Comparison of ENCODE assay signal across 8 cellular contexts in genomic region chr10:114304566-114305421, GRCh38.
A peak's percentile ranks its signal among the peaks of the same experiment; 100 is the strongest.
DNase-seq lines count a peak whose midpoint lies in the region; ATAC-seq and TF ChIP-seq lines count a peak whose summit lies in the region.

No MANE protein-coding gene starts in this region.

- intact Hi-C loops in lower lobe of right lung (cut with DNase I), result loop anchor here (10.0 kb wide), 1 partner anchor 150 kb away; no protein-coding TSS in a partner anchor

- no peaks in the 10 kb centered on the region for H3K36me3 ChIP-seq in lower lobe of right lung

- H3K27ac ChIP-seq in VCaP (no peak overlapping the region; the same call in 1 of the 2 replicates), lower lobe of right lung (no peak overlapping the region)

- peaks cover 10% of the 10 kb centered on the region for H3K4me1 ChIP-seq in lower lobe of right lung

- H3K4me3 ChIP-seq in lower lobe of right lung, result peak overlapping the region; percentile 41

- no peaks in the 10 kb centered on the region for H3K27me3 ChIP-seq in lower lobe of right lung (ENCODE audit: low read depth)

- DNase-seq in ELF-1 (ENCODE audit: low read depth, low spot score), result peak; percentile 87
- peak; percentile 37 for DNase-seq in central memory CD4-positive, alpha-beta T cell
- no peak for DNase-seq in lower lobe of right lung
- DNase-seq in stimulated activated CD8-positive, alpha-beta memory T cell treated with anti-CD3 and anti-CD28 coated beads, Interleukin-12 subunit alpha, Interleukin-12 subunit beta, amount 100 ng/mL, for 4 hours (ENCODE audit: low read depth), result peak; percentile 22
- DNase-seq in middle frontal gyrus (ENCODE audit: extremely low spot score, low spot score), result no peak

- ATAC-seq in GM21717 (IDR thresholded peaks at IDR 0.05; ENCODE audit: unreplicated experiment), result peak; percentile 61
- ATAC-seq in lower lobe of right lung, result peak; percentile 79 to 81

- no peaks in the 10 kb centered on the region for H3K9me3 ChIP-seq in lower lobe of right lung

- TF ChIP-seq CTCF in LNCAP (IDR thresholded peaks at IDR 0.05), result peak; percentile 48
- TF ChIP-seq CTCF in VCaP (conservative IDR thresholded peaks at IDR 0.05), result peak; percentile 39; the same call in 1 of the 2 replicates
- TF ChIP-seq CTCF in lower lobe of right lung (IDR thresholded peaks at IDR 0.05), result peak; percentile 49

Comparison
In these comparisons a context has a peak if more than half of its experiments do, and no peak if none do; other contexts are left out.
1. DNase-seq: peak in ELF-1 (single experiment), central memory CD4-positive, alpha-beta T cell (single experiment) and stimulated activated CD8-positive, alpha-beta memory T cell treated with anti-CD3 and anti-CD28 coated beads, Interleukin-12 subunit alpha, Interleukin-12 subunit beta, amount 100 ng/mL, for 4 hours (single experiment); none in lower lobe of right lung (single experiment) and middle frontal gyrus (single experiment).
2. Peak in every context shown above with its lines, with median percentiles within 50 percentile points of each other: CTCF ChIP-seq.